18 cellular contexts compared by ENCODE assay signal in the genomic region with DNA sequence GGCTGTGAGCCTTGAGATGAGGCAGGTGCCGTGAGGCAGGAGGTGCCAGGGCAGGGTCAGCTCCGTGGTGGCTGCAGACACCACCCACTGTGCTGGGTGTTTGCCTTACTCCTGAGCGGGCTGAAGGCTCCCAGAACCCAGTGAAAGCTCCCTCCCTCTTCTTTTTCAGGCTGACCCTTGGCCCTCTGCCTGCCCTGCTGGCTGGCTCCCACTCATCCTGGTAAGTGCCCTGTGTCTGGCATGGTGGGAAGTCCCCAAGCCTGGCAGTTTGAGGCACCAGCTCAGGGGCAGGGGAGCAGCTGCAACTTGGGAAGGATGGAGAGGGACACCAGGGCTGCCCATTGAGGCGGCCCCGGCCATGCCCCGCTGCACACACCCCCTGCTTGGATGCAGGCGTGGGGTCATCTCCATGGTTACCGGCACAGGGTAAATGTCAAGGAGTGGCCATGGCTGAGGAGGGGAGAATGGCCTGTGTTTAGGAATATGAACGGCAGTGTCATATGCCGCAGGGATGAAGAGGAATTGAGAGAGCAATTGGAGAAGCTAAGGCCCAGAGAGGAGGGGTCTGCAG. TPM values are rescaled to one million over a fixed set of nuclear protein-coding genes. Genes with fewer than 3 reads are reported as not detected.
DNase-seq lines count a peak whose midpoint lies in the region; ATAC-seq, FAIRE-seq and TF ChIP-seq lines count a peak whose summit lies in the region.
"Had no signal": no experiment of that assay in that cellular context is flagged by ENCODE, and none has a peak within 500 bp of the region (broad histone marks: within the 10 kb centered on the region; RNA-seq: fewer than 3 reads in every experiment).

No MANE protein-coding gene starts in this region.

- no peak overlapping the region for H3K56ac ChIP-seq in H1 (replicated peaks; ENCODE audit: insufficient read length, low read depth, low read length)

- H3K27me3 ChIP-seq in H1 (replicated peaks in 1 of 4; ENCODE audit: control insufficient read depth in 3 of 4, extremely low read depth in 1 of 4, insufficient read depth in 3 of 4, low read length in 3 of 4) (no peaks in the 10 kb centered on the region), neuronal stem cell (ENCODE audit: control insufficient read depth in 3 of 3, insufficient read depth in 3 of 3, low read depth in 1 of 3, low read length in 3 of 3) (no peaks in the 10 kb centered on the region)
- H3K27me3 ChIP-seq: ascending aorta, transverse colon had no signal

- no peaks in the 10 kb centered on the region for H3K23me2 ChIP-seq in H1 (ENCODE audit: low read depth, low read length)

- TF ChIP-seq RAD21 in H1 (IDR thresholded peaks at IDR 0.05 in 1 of 2, conservative IDR thresholded peaks at IDR 0.05 in 1 of 2; ENCODE audit: low read depth in 2 of 2, low read length in 2 of 2): no peak

- no peak overlapping the region for H3K9ac ChIP-seq in H1 (replicated peaks in 1 of 4; ENCODE audit: extremely low read depth in 1 of 4, low read depth in 3 of 4, low read length in 3 of 4)
- H3K9ac ChIP-seq in neuronal stem cell (ENCODE audit: low read depth, low read length, poor library complexity): peak overlapping the region; percentile 27

- H2BK5ac ChIP-seq in H1 (ENCODE audit: low read depth, low read length) (peak overlapping the region; percentile 52; the same call in 1 of the 2 replicates), neuronal stem cell (ENCODE audit: low read length) (no peak overlapping the region)

- 82% methylated on average over 10 of the region's 10 CpGs; no CpG with 5 or more reads in 1 of the 2 experiments for WGBS in H1 (ENCODE audit: extremely low coverage in 1 of 2, insufficient coverage in 1 of 2, insufficient read length in 1 of 2, insufficient replicate concordance in 2 of 2, low coverage in 1 of 2, low lambda C conversion rate in 2 of 2, missing lambda C conversion rate in 1 of 2), 2 experiments
- no CpG with 5 or more reads among the region's 10 CpGs for WGBS in neuronal stem cell (ENCODE audit: extremely low coverage in 2 of 2, insufficient read length in 2 of 2, insufficient replicate concordance in 1 of 2), 2 donors

- DNase-seq in G401 (ENCODE audit: low spot score): peak; percentile 23
- peak; percentile 85 for DNase-seq in NCI-H2196 (lab: John Stamatoyannopoulos, UW; ENCODE audit: unreplicated experiment)
- DNase-seq in H1 (ENCODE audit: low read depth in 1 of 2, low spot score in 2 of 2): no peak
- DNase-seq in neuronal stem cell (ENCODE audit: low spot score): no peak
- DNase-seq in GM20000 (ENCODE audit: low spot score): no peak
- no peak for DNase-seq in T-helper 1 cell
- DNase-seq: activated effector memory CD4-positive, alpha-beta T cell treated with anti-CD3 and anti-CD28 coated beads, Interleukin-2, amount 50 U/mL, for 16 hours; CD4-positive, CD25-positive, alpha-beta regulatory T cell; mammary epithelial cell; NCI-H1105 treated with DMSO at 0.1 percent for 48 hours; stimulated activated CD4-positive, alpha-beta T cell treated with anti-CD3 and anti-CD28 coated beads, Interleukin-4, amount 100 ng/mL, for 24 hours; transverse colon had no signal

- H2BK120ac ChIP-seq in H1 (replicated peaks; ENCODE audit: low read depth, low read length): no peak overlapping the region
- H2BK120ac ChIP-seq in neuronal stem cell (ENCODE audit: low read depth, low read length): no peak overlapping the region

- peaks cover 0 to 19% (median 9%) of the 10 kb centered on the region in 4 experiments; a peak in 6 of 7 replicates for H3K4me1 ChIP-seq in H1 (replicated peaks in 1 of 4; ENCODE audit: control insufficient read depth in 3 of 4, insufficient read depth in 4 of 4, low read length in 3 of 4)
- peaks cover 22 to 53% of the 10 kb centered on the region in 2 donors for H3K4me1 ChIP-seq in neuronal stem cell (ENCODE audit: control insufficient read depth in 2 of 2, insufficient read depth in 1 of 2, low read depth in 1 of 2, low read length in 2 of 2)

- H4K91ac ChIP-seq in H1 (replicated peaks; ENCODE audit: insufficient read length, low read length) (no peak overlapping the region), neuronal stem cell (ENCODE audit: low read depth, low read length, poor library complexity) (no peak overlapping the region)

- CTCF ChIA-PET in H1 (lab: Charles Lee; ENCODE audit: partially characterized antibody): interaction anchor here (1.5 to 1.8 kb wide), 2 partner anchors 25 to 43 kb away, joined by 3 to 4 read pairs; no protein-coding TSS in a partner anchor

- no peak overlapping the region for H4K5ac ChIP-seq in H1 (ENCODE audit: insufficient read length, low read depth, low read length)

- peaks cover 0 to 2% of the 10 kb centered on the region in 2 experiments for H4K20me1 ChIP-seq in H1 (replicated peaks in 1 of 2; ENCODE audit: control insufficient read depth in 1 of 2, insufficient read depth in 2 of 2, low read length in 2 of 2)

- no peak for FAIRE-seq in H1 (lab: Jason Lieb, UNC)
- FAIRE-seq: H54 had no signal

- H3K36me3 ChIP-seq in H1 (ENCODE audit: control insufficient read depth in 2 of 4, insufficient read depth in 4 of 4, low read length in 3 of 4) (no peaks in the 10 kb centered on the region), neuronal stem cell (replicated peaks in 1 of 2; ENCODE audit: control insufficient read depth in 2 of 2, insufficient read depth in 2 of 2, low read length in 2 of 2) (no peaks in the 10 kb centered on the region)
- H3K36me3 ChIP-seq: ascending aorta, transverse colon had no signal

- H2BK12ac ChIP-seq in H1 (ENCODE audit: low read depth, low read length) (0 out of 2 replicates have a peak overlapping the region, but pooled peaks have one; percentile 27), neuronal stem cell (ENCODE audit: low read length) (no peak overlapping the region)

- no peak for TF ChIP-seq EP300 in H1 (IDR thresholded peaks at IDR 0.05; ENCODE audit: borderline replicate concordance in 1 of 2, low read depth in 2 of 2, low read length in 2 of 2)

- H4K8ac ChIP-seq in H1 (ENCODE audit: extremely low read depth, insufficient read depth, low read length): no peak overlapping the region; the same call in 1 of the 2 replicates
- H4K8ac ChIP-seq in neuronal stem cell (ENCODE audit: low read depth, low read length): no peak overlapping the region

- H3K9me3 ChIP-seq in H1 (ENCODE audit: insufficient read depth in 2 of 2, low read depth in 1 of 2, low read length in 1 of 2): no peaks in the 10 kb centered on the region
- H3K9me3 ChIP-seq in neuronal stem cell (replicated peaks in 1 of 2; ENCODE audit: control insufficient read depth in 2 of 2, insufficient read depth in 1 of 2, low read depth in 1 of 2, low read length in 2 of 2): no peaks in the 10 kb centered on the region
- H3K9me3 ChIP-seq: ascending aorta, transverse colon had no signal

- TF ChIP-seq POLR2A in H1 (IDR thresholded peaks at IDR 0.05; ENCODE audit: control extremely low read depth in 1 of 2, low read depth in 2 of 2, low read length in 2 of 2): no peak

- in situ Hi-C loops in G401 (cut with HindIII; ENCODE audit: low sequenced_read_pairs): no loop called here

- 0 out of 2 replicates have a peak overlapping the region, but pooled peaks have one; percentile 24 for H2AK5ac ChIP-seq in H1 (ENCODE audit: low read depth, low read length)
- H2AK5ac ChIP-seq in neuronal stem cell (ENCODE audit: low read depth, low read length): peak overlapping the region; percentile 8

- H3K18ac ChIP-seq in H1 (ENCODE audit: extremely low read depth, low read length) (no peak overlapping the region), neuronal stem cell (ENCODE audit: low read length) (peak overlapping the region; percentile 31)

- TF ChIP-seq CTCF in H1 (IDR thresholded peaks at IDR 0.05; ENCODE audit: control extremely low read depth in 1 of 3, insufficient read depth in 1 of 3, low read depth in 1 of 3, low read length in 3 of 3) (no peak), GM20000 (IDR thresholded peaks at IDR 0.05; ENCODE audit: extremely low read depth, missing control alignments) (no peak)

- H2BK20ac ChIP-seq in H1 (ENCODE audit: low read length): no peak overlapping the region

- ATAC-seq in esophagus mucosa (no peak), HG03571 (IDR thresholded peaks at IDR 0.05; ENCODE audit: unreplicated experiment) (no peak)

- H2BK15ac ChIP-seq in H1 (ENCODE audit: low read length) (no peak overlapping the region), neuronal stem cell (ENCODE audit: low read length) (peak overlapping the region; percentile 14)

- no peak overlapping the region for H3K4me2 ChIP-seq in H1 (ENCODE audit: insufficient read depth in 1 of 2, low read depth in 2 of 2, low read length in 2 of 2)
- H3K4me2 ChIP-seq in neuronal stem cell (ENCODE audit: insufficient read depth, low read length, poor library complexity, severe bottlenecking): no peak overlapping the region

- H3K79me2 ChIP-seq in H1 (ENCODE audit: control insufficient read depth in 1 of 2, insufficient read depth in 2 of 2, low read length in 2 of 2): no peaks in the 10 kb centered on the region

- POLR2A ChIA-PET in H1 (lab: Charles Lee; ENCODE audit: partially characterized antibody): interaction anchor here (0.7 to 5.1 kb wide), 6 partner anchors 11 to 377 kb away, joined by 3 to 48 read pairs (median 4); no protein-coding TSS in a partner anchor

- 0 out of 2 replicates have a peak, but pooled peaks cover 3% of the 10 kb centered on the region for H3K79me1 ChIP-seq in H1 (ENCODE audit: low read depth, low read length)
- H3K79me1 ChIP-seq in neuronal stem cell (ENCODE audit: low read depth, low read length): no peaks in the 10 kb centered on the region

- H3K4ac ChIP-seq in H1 (replicated peaks; ENCODE audit: insufficient read length, low read depth, low read length) (no peak overlapping the region), neuronal stem cell (ENCODE audit: low read length) (no peak overlapping the region)

- H2AFZ ChIP-seq in H1 (ENCODE audit: low read length) (no peak overlapping the region), neuronal stem cell (ENCODE audit: low read length) (no peak overlapping the region)

- H3K27ac ChIP-seq in H1 (ENCODE audit: low read depth, low read length): no peak overlapping the region
- H3K27ac ChIP-seq in neuronal stem cell (replicated peaks; ENCODE audit: low read length): no peak overlapping the region
- H3K27ac ChIP-seq: epithelial cell of prostate had no signal

- no peak overlapping the region for H3K14ac ChIP-seq in H1 (ENCODE audit: insufficient read length)
- H3K14ac ChIP-seq in neuronal stem cell (ENCODE audit: low read length): no peak overlapping the region

- H3K23ac ChIP-seq in H1 (ENCODE audit: insufficient read length) (no peak overlapping the region), neuronal stem cell (ENCODE audit: low read depth, low read length, poor library complexity) (peak overlapping the region; percentile 1)

- no peak overlapping the region for H3K4me3 ChIP-seq in H1 (ENCODE audit: extremely low read depth in 1 of 4, insufficient read depth in 2 of 4, low read depth in 3 of 4, low read length in 4 of 4)
- peak overlapping the region in 1 of 2 donors; percentile 25 for H3K4me3 ChIP-seq in neuronal stem cell (ENCODE audit: low read length in 2 of 2)
- H3K4me3 ChIP-seq: ascending aorta, coronary artery, transverse colon had no signal

RNA-seq across cellular contexts. Expression of gene SH3BP2, which starts 16.8 kb away (rescaled TPM):
- total RNA-seq in G401 (2014; rRNA removed; shearing (Covaris generic)): 9.0 TPM in 2 replicates
- 31.4 and 32.4 TPM in 2 replicates for total RNA-seq in H1 (2021; fragmentation: NEBNext Ultra II Directional; extraction: Animal tissue kit (Norgen Biotek cat#: 25700))
- polyA plus RNA-seq in H1 (2011; rRNA removed): 27.4 and 45.8 TPM in 2 replicates
- 29.6 TPM for polyA plus RNA-seq in H1 (2011; cell fraction: cytosol; rRNA removed)
- 119 TPM for polyA plus RNA-seq in H1 (2011; cell fraction: nucleus; rRNA removed)
- 18.2 to 28.4 TPM (median 24.8 TPM) in 4 replicates for polyA plus RNA-seq in H1 (2012, experiment 1 of 2)
- 13.6 TPM for polyA plus RNA-seq in H1 (2012, experiment 2 of 2)
- 19.6 TPM for polyA plus RNA-seq in H1 (2013, experiment 1 of 2)
- polyA plus RNA-seq in H1 (2013, experiment 2 of 2): 18.1 TPM
- polyA minus RNA-seq in H1 (2011; rRNA and poly(A)+ RNA removed): 52.4 and 64.8 TPM in 2 replicates
- polyA minus RNA-seq in H1 (2011; cell fraction: cytosol; rRNA and poly(A)+ RNA removed): 25.8 TPM
- 51.1 TPM for polyA minus RNA-seq in H1 (2011; cell fraction: nucleus; rRNA and poly(A)+ RNA removed)
- polyA plus RNA-seq in neuronal stem cell (2013, experiment 1 of 2): 8.1 TPM
- polyA plus RNA-seq in neuronal stem cell (2013, experiment 2 of 2): 8.7 TPM
- total RNA-seq in esophagus mucosa: 32.6 TPM

RNA-seq across cellular contexts. Expression of gene ADD1, which starts 33.9 kb away (rescaled TPM):
- 82.3 and 121 TPM in 2 replicates for total RNA-seq in G401 (2014; rRNA removed; shearing (Covaris generic))
- total RNA-seq in H1 (2021; fragmentation: NEBNext Ultra II Directional; extraction: Animal tissue kit (Norgen Biotek cat#: 25700)): 132 and 143 TPM in 2 replicates
- polyA plus RNA-seq in H1 (2011; rRNA removed): 113 and 219 TPM in 2 replicates
- 94.0 TPM for polyA plus RNA-seq in H1 (2011; cell fraction: cytosol; rRNA removed)
- 253 TPM for polyA plus RNA-seq in H1 (2011; cell fraction: nucleus; rRNA removed)
- polyA plus RNA-seq in H1 (2012, experiment 1 of 2): 98.4 to 131 TPM (median 126 TPM) in 4 replicates
- 79.3 TPM for polyA plus RNA-seq in H1 (2012, experiment 2 of 2)
- polyA plus RNA-seq in H1 (2013, experiment 1 of 2): 150 TPM
- polyA plus RNA-seq in H1 (2013, experiment 2 of 2): 143 TPM
- 76.5 and 77.9 TPM in 2 replicates for polyA minus RNA-seq in H1 (2011; rRNA and poly(A)+ RNA removed)
- polyA minus RNA-seq in H1 (2011; cell fraction: cytosol; rRNA and poly(A)+ RNA removed): 51.5 TPM
- polyA minus RNA-seq in H1 (2011; cell fraction: nucleus; rRNA and poly(A)+ RNA removed): 72.5 TPM
- 169 TPM for polyA plus RNA-seq in neuronal stem cell (2013, experiment 1 of 2)
- 159 TPM for polyA plus RNA-seq in neuronal stem cell (2013, experiment 2 of 2)
- total RNA-seq in esophagus mucosa: 133 TPM

RNA-seq across cellular contexts. Expression of gene TNIP2, which starts 53.6 kb away (rescaled TPM):
- 42.9 and 57.7 TPM in 2 replicates for total RNA-seq in G401 (2014; rRNA removed; shearing (Covaris generic))
- 36.2 and 37.7 TPM in 2 replicates for total RNA-seq in H1 (2021; fragmentation: NEBNext Ultra II Directional; extraction: Animal tissue kit (Norgen Biotek cat#: 25700))
- 23.7 and 35.7 TPM in 2 replicates for polyA plus RNA-seq in H1 (2011; rRNA removed)
- polyA plus RNA-seq in H1 (2011; cell fraction: cytosol; rRNA removed): 41.8 TPM
- polyA plus RNA-seq in H1 (2011; cell fraction: nucleus; rRNA removed): 54.1 TPM
- polyA plus RNA-seq in H1 (2012, experiment 1 of 2): 26.4 to 39.9 TPM (median 39.1 TPM) in 4 replicates
- 29.2 TPM for polyA plus RNA-seq in H1 (2012, experiment 2 of 2)
- 21.6 TPM for polyA plus RNA-seq in H1 (2013, experiment 1 of 2)
- polyA plus RNA-seq in H1 (2013, experiment 2 of 2): 23.2 TPM
- 7.9 and 15.5 TPM in 2 replicates for polyA minus RNA-seq in H1 (2011; rRNA and poly(A)+ RNA removed)
- 13.5 TPM for polyA minus RNA-seq in H1 (2011; cell fraction: cytosol; rRNA and poly(A)+ RNA removed)
- 19.3 TPM for polyA minus RNA-seq in H1 (2011; cell fraction: nucleus; rRNA and poly(A)+ RNA removed)
- 14.8 TPM for polyA plus RNA-seq in neuronal stem cell (2013, experiment 1 of 2)
- 15.1 TPM for polyA plus RNA-seq in neuronal stem cell (2013, experiment 2 of 2)
- total RNA-seq in esophagus mucosa: 25.1 TPM

Comparison
In these comparisons a context has a peak if more than half of its experiments do, and no peak if none do; other contexts are left out.
1. DNase-seq: peak in G401 (single experiment) and NCI-H2196 (single experiment); none in H1 (0 of 2), neuronal stem cell (single experiment), GM20000 (single experiment) and T-helper 1 cell (0 of 5).